ENCODE assay signal across 1 cellular context in the genomic region with DNA sequence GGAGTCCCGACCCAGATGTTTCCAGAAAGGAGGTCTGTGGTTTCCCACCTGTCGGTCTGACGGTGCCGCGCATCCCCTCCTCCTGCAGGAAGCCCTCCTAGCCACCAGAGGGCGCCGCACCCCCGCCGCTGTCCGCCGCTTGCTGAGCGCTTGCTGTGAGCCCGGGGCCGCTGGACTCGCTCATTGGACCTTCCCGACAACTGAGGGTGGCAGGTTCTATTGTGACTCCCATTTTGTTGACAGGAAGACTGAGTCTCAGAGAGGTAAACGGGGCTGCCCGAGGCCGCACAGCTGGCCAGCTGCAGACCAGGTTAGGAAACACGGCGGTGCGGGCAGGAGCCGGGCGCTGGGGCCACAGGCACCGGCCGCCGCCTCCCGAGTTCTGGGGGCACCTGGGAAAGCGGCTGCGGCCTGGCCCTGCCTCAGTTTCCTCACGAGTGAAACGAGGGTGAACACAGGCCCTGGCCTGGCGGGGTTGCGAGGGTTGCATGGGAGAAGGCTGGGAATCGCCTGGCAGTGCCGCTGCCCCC.
TF ChIP-seq lines count a peak whose summit lies in the region.

No MANE protein-coding gene starts in this region.

TF ChIP-seq in HCT116, 20 proteins besides CTCF, POLR2A, EP300 and RAD21 (continued from another document):
- TF ChIP-seq, protein P1, sequence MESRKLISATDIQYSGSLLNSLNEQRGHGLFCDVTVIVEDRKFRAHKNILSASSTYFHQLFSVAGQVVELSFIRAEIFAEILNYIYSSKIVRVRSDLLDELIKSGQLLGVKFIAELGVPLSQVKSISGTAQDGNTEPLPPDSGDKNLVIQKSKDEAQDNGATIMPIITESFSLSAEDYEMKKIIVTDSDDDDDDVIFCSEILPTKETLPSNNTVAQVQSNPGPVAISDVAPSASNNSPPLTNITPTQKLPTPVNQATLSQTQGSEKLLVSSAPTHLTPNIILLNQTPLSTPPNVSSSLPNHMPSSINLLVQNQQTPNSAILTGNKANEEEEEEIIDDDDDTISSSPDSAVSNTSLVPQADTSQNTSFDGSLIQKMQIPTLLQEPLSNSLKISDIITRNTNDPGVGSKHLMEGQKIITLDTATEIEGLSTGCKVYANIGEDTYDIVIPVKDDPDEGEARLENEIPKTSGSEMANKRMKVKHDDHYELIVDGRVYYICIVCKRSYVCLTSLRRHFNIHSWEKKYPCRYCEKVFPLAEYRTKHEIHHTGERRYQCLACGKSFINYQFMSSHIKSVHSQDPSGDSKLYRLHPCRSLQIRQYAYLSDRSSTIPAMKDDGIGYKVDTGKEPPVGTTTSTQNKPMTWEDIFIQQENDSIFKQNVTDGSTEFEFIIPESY (IDR thresholded peaks at IDR 0.05; ENCODE audit: extremely low read depth, insufficient replicate concordance, low read length) = no peak
- TF ChIP-seq ZNF274 (IDR thresholded peaks at IDR 0.05; ENCODE audit: low read depth, low read length) (no peak), EZH2 (IDR thresholded peaks at IDR 0.05) (no peak), CBX3 (IDR thresholded peaks at IDR 0.05; ENCODE audit: low read depth) (no peak), SRF (IDR thresholded peaks at IDR 0.05; ENCODE audit: low read depth) (no peak), ELF1 (IDR thresholded peaks at IDR 0.05; ENCODE audit: borderline replicate concordance, low read depth) (no peak), POLR2AphosphoS5 (IDR thresholded peaks at IDR 0.05; ENCODE audit: low read depth, low read length) (peak; percentile 23; the same call in 1 of the 2 replicates), YY1 (IDR thresholded peaks at IDR 0.05; ENCODE audit: extremely low read depth, insufficient replicate concordance, low read depth, low read length) (peak; percentile 80), JUND (IDR thresholded peaks at IDR 0.05) (no peak), EGR1 (IDR thresholded peaks at IDR 0.05; ENCODE audit: low read depth) (no peak), ZFX (IDR thresholded peaks at IDR 0.05) (no peak), TCF7L2 (IDR thresholded peaks at IDR 0.05; ENCODE audit: borderline replicate concordance, extremely low read depth, insufficient read depth, insufficient read length) (peak; percentile 56)
TF ChIP-seq in HCT116: peak in this region for 3.
